In the genomic region with DNA sequence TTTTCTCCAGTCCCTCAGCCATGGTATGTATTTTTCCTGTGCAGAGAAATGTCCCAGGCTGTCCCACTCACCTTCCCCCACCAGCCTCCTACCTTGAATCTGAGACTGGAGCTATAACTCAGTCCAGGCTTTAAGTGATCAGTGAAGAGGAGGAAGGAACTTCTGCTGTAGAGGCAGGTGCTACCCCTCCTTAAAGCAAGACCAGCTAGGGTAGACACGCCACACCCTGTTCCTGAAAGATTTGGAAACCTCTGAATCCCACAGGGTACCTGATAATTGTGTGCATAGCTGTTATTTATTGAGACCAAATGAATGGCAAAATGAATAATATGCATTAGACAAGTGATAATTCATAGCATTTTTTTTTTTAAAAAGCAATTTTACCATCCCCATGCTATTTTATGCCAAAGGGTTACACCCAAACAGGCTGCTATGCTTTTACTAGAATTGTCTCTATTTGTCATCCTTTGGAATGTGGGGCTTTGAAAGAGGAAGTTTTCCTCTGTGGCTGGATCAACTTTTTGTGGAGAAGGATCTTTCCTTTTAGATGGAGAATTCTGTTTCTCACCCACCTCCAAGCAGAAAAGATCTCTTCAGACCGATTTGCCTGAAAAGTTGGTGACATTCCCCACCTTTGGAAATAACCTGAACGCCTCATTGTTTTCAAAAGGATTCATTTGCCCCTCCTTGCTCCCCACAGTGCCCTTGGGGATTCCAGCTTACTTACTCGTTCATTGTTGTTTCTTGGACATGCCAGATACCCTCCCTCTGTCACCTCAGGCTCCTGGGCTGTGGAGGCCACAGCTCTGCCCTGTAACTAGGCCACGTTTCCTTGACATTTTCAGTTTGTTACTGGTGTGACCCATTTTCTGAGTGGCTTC, we compare ENCODE assay signal across 1 cellular context.
TF ChIP-seq lines count a peak whose summit lies in the region.

No MANE protein-coding gene starts in this region.

TF ChIP-seq in IMR-90, 13 proteins besides CTCF, POLR2A, EP300 and RAD21 (continued from another document):
- TF ChIP-seq MAZ (IDR thresholded peaks at IDR 0.05; ENCODE audit: borderline replicate concordance, low read depth, low read length) (no peak), CEBPB (IDR thresholded peaks at IDR 0.05; ENCODE audit: low read depth, low read length) (no peak), RCOR1 (IDR thresholded peaks at IDR 0.05; ENCODE audit: insufficient replicate concordance, low read length) (no peak), BHLHE40 (IDR thresholded peaks at IDR 0.05; ENCODE audit: low read depth, low read length) (no peak), SMC3 (IDR thresholded peaks at IDR 0.05; ENCODE audit: low read depth, low read length) (no peak), NFE2L2 (IDR thresholded peaks at IDR 0.05; ENCODE audit: low read depth, low read length) (no peak), MXI1 (IDR thresholded peaks at IDR 0.05; ENCODE audit: borderline replicate concordance, low read depth, low read length) (no peak), RFX5 (IDR thresholded peaks at IDR 0.05; ENCODE audit: low read depth, low read length) (no peak), CHD1 (IDR thresholded peaks at IDR 0.05; ENCODE audit: low read depth, low read length) (no peak), FOS (IDR thresholded peaks at IDR 0.05; ENCODE audit: low read depth, low read length) (no peak)
- TF ChIP-seq, protein P1, sequence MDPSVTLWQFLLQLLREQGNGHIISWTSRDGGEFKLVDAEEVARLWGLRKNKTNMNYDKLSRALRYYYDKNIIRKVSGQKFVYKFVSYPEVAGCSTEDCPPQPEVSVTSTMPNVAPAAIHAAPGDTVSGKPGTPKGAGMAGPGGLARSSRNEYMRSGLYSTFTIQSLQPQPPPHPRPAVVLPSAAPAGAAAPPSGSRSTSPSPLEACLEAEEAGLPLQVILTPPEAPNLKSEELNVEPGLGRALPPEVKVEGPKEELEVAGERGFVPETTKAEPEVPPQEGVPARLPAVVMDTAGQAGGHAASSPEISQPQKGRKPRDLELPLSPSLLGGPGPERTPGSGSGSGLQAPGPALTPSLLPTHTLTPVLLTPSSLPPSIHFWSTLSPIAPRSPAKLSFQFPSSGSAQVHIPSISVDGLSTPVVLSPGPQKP (IDR thresholded peaks at IDR 0.05; ENCODE audit: borderline replicate concordance, low read depth, low read length), result no peak
- TF ChIP-seq, protein P2, sequence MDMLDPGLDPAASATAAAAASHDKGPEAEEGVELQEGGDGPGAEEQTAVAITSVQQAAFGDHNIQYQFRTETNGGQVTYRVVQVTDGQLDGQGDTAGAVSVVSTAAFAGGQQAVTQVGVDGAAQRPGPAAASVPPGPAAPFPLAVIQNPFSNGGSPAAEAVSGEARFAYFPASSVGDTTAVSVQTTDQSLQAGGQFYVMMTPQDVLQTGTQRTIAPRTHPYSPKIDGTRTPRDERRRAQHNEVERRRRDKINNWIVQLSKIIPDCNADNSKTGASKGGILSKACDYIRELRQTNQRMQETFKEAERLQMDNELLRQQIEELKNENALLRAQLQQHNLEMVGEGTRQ (IDR thresholded peaks at IDR 0.05; ENCODE audit: low read depth, low read length), result no peak
